In genomic region chr12:110687770-110688169, GRCh38 we compare ENCODE assay signal across 11 cellular contexts. TPM values are rescaled to one million over a fixed set of nuclear protein-coding genes. Genes with fewer than 3 reads are reported as not detected.
A peak's percentile ranks its signal among the peaks of the same experiment; 100 is the strongest.
DNase-seq lines count a peak whose midpoint lies in the region; ATAC-seq and TF ChIP-seq lines count a peak whose summit lies in the region.
"Had no signal": no experiment of that assay in that cellular context is flagged by ENCODE, and none has a peak within 500 bp of the region (broad histone marks: within the 10 kb centered on the region; RNA-seq: fewer than 3 reads in every experiment).

No MANE protein-coding gene starts in this region.

- intact Hi-C loops in CD14-positive monocyte (cut with micrococcal nuclease), result loop anchor here (5.0 to 10.0 kb wide), 2 partner anchors 40 to 63 kb away; no protein-coding TSS in a partner anchor
- intact Hi-C loops in activated B cell treated with CpG ODN at 0.5 μM for 24 hours (cut with micrococcal nuclease), result loop anchor here (2.0 to 5.0 kb wide), 3 partner anchors 67 to 220 kb away; partner anchors contain the start of genes FAM216A and GPN3

- no peak for TF ChIP-seq CTCF in CD14-positive monocyte (IDR thresholded peaks at IDR 0.05)
- TF ChIP-seq CTCF in GM12875 (IDR thresholded peaks at IDR 0.05; ENCODE audit: borderline replicate concordance, insufficient read depth, low read depth, low read length), result no peak
- no peak for TF ChIP-seq CTCF in activated B cell treated with CpG ODN at 0.5 μM for 24 hours (IDR thresholded peaks at IDR 0.05)
- no peak for TF ChIP-seq CTCF in mesothelial cell of epicardium (IDR thresholded peaks at IDR 0.05; ENCODE audit: unreplicated experiment)
- no peak for TF ChIP-seq CTCF in glutamatergic neuron (IDR thresholded peaks at IDR 0.05; ENCODE audit: partially characterized antibody, unreplicated experiment)

- H3K36me3 Mint-ChIP-seq in CD14-positive monocyte (peaks cover 40 to 48% of the 10 kb centered on the region in 2 donors), activated B cell treated with CpG ODN at 0.5 μM for 24 hours (ENCODE audit: low read depth) (peaks cover 50% of the 10 kb centered on the region), mesothelial cell of epicardium (peaks cover 11% of the 10 kb centered on the region), glutamatergic neuron (ENCODE audit: unreplicated experiment) (no peaks in the 10 kb centered on the region)

- DNase-seq in CD14-positive monocyte (ENCODE audit: low spot score), result no peak
- DNase-seq in activated B cell treated with CpG ODN at 0.5 μM for 24 hours, result no peak
- DNase-seq in mesothelial cell of epicardium (ENCODE audit: low spot score in 2 of 2, unreplicated experiment in 2 of 2), result no peak
- no peak for DNase-seq in NCI-H524 treated with DMSO at 0.1 percent for 48 hours (lab: John Stamatoyannopoulos, UW)
- DNase-seq in glutamatergic neuron, result no peak
- no peak for DNase-seq in iPS-NIHi7 (ENCODE audit: extremely low spot score)
- DNase-seq: mammary epithelial cell, NCI-H1092 had no signal

- H3K27ac Mint-ChIP-seq in CD14-positive monocyte (peak overlapping the region in 6 of 7 donors; percentile 33 to 92 (median 86)), activated B cell treated with CpG ODN at 0.5 μM for 24 hours (peak overlapping the region; percentile 84), mesothelial cell of epicardium (no peak overlapping the region), glutamatergic neuron (ENCODE audit: unreplicated experiment) (no peak overlapping the region)

- H3K4me1 Mint-ChIP-seq in CD14-positive monocyte (peaks cover 76% of the 10 kb centered on the region), activated B cell treated with CpG ODN at 0.5 μM for 24 hours (peaks cover 84% of the 10 kb centered on the region), mesothelial cell of epicardium (peaks cover 12% of the 10 kb centered on the region), glutamatergic neuron (ENCODE audit: low read depth, unreplicated experiment) (no peaks in the 10 kb centered on the region)

- CTCF ChIA-PET in activated B cell treated with CpG ODN at 0.5 μM for 24 hours (lab: Charles Lee), result interaction anchor here (0.8 to 3.0 kb wide), 2 partner anchors 67 to 72 kb away, joined by 4 to 7 read pairs; no protein-coding TSS in a partner anchor

- ATAC-seq in activated B cell treated with CpG ODN at 0.5 μM for 24 hours (ENCODE audit: low read depth) (peak; percentile 10), HG03342 (IDR thresholded peaks at IDR 0.05; ENCODE audit: unreplicated experiment) (no peak)
- ATAC-seq: gastroesophageal sphincter had no signal

- H3K27me3 Mint-ChIP-seq in CD14-positive monocyte (ENCODE audit: low read depth in 3 of 3) (no peaks in the 10 kb centered on the region), activated B cell treated with CpG ODN at 0.5 μM for 24 hours (no peaks in the 10 kb centered on the region), mesothelial cell of epicardium (ENCODE audit: low read depth) (peaks cover 26% of the 10 kb centered on the region), glutamatergic neuron (ENCODE audit: unreplicated experiment) (peaks cover 28% of the 10 kb centered on the region)

- H3K4me3 ChIP-seq in GM12875 (ENCODE audit: low read depth, low read length), result peak overlapping the region; percentile 74

- H3K9me3 Mint-ChIP-seq in CD14-positive monocyte (no peaks in the 10 kb centered on the region), activated B cell treated with CpG ODN at 0.5 μM for 24 hours (no peaks in the 10 kb centered on the region), mesothelial cell of epicardium (peaks cover 14% of the 10 kb centered on the region), glutamatergic neuron (ENCODE audit: unreplicated experiment) (peaks cover 2% of the 10 kb centered on the region)

- peak overlapping the region; percentile 94 to 96 for H3K4me3 Mint-ChIP-seq in CD14-positive monocyte
- H3K4me3 Mint-ChIP-seq in activated B cell treated with CpG ODN at 0.5 μM for 24 hours, result peak overlapping the region; percentile 93
- peak overlapping the region; percentile 46 for H3K4me3 Mint-ChIP-seq in mesothelial cell of epicardium
- H3K4me3 Mint-ChIP-seq in glutamatergic neuron (ENCODE audit: unreplicated experiment), result no peak overlapping the region

- POLR2A ChIA-PET in activated B cell treated with CpG ODN at 0.5 μM for 24 hours (lab: Charles Lee), result interaction anchor here (0.6 to 3.5 kb wide), 10 partner anchors 10 to 915 kb away, joined by 4 to 45 read pairs (median 10); partner anchors contain the start of gene ARPC3

RNA-seq across cellular contexts. Expression of gene HVCN1, which starts 1.1 kb away (rescaled TPM):
- 100 to 1,000 TPM; 121 to 167 TPM for polyA plus RNA-seq in CD14-positive monocyte
- total RNA-seq in activated B cell treated with CpG ODN at 0.5 μM for 24 hours (80.7 and 83.9 TPM in 2 replicates), mesothelial cell of epicardium (5.1 to 7.0 TPM (median 6.1 TPM) in 3 replicates), glutamatergic neuron (ENCODE audit: unreplicated experiment) (0.71 TPM)
- polyA plus RNA-seq: mammary epithelial cell had no signal

RNA-seq across cellular contexts. Expression of gene PPP1CC, which starts 54.9 kb away (rescaled TPM):
- polyA plus RNA-seq in CD14-positive monocyte, result 100 to 1,000 TPM; 128 to 139 TPM
- total RNA-seq in activated B cell treated with CpG ODN at 0.5 μM for 24 hours, result 148 and 152 TPM in 2 replicates
- 147 to 156 TPM (median 150 TPM) in 3 replicates for total RNA-seq in mesothelial cell of epicardium
- total RNA-seq in glutamatergic neuron (ENCODE audit: unreplicated experiment), result 137 TPM

Comparison
In these comparisons a context has a peak if more than half of its experiments do, and no peak if none do; other contexts are left out.
1. H3K27ac Mint-ChIP-seq: peak in CD14-positive monocyte (6 of 7) and activated B cell treated with CpG ODN at 0.5 μM for 24 hours (single experiment); none in mesothelial cell of epicardium (single experiment) and glutamatergic neuron (single experiment).
2. RNA of gene HVCN1, which starts 1.1 kb away (total RNA-seq): 80.7 to 83.9 TPM in activated B cell treated with CpG ODN at 0.5 μM for 24 hours; 5.1 to 7.0 TPM in mesothelial cell of epicardium and 0.71 TPM in glutamatergic neuron (single experiment); every median in the first group is over 10 times any median in the second.